15 cellular contexts compared by ENCODE assay signal in the genomic region with DNA sequence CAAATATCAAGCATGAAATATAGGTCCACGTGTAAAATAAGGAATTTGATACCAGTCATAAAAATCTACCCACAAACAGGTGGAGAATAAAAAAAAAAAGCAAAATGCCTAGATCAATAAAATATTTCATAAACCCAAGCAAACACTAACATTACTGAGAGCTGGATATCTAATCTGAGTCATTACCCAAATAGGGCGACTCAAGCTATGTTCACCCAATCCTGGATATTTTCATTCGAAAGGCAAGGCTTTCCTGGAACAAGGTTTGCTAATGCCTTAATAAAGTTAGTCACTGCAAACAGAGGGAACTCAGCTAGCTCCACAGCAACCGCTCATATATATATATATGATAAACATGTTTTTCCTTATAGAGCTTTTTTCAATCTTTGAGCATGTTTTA. TPM values are rescaled to one million over a fixed set of nuclear protein-coding genes. Genes with fewer than 3 reads are reported as not detected.
DNase-seq lines count a peak whose midpoint lies in the region; ATAC-seq, FAIRE-seq and TF ChIP-seq lines count a peak whose summit lies in the region.
"Had no signal": no experiment of that assay in that cellular context is flagged by ENCODE, and none has a peak within 500 bp of the region (broad histone marks: within the 10 kb centered on the region; RNA-seq: fewer than 3 reads in every experiment).

No MANE protein-coding gene starts in this region.

- H3K4me3 Mint-ChIP-seq in GM23338: no peak overlapping the region

- no peaks in the 10 kb centered on the region for H3K36me3 Mint-ChIP-seq in GM23338 (ENCODE audit: low read depth)

- TF ChIP-seq CTCF in GM23338 (conservative IDR thresholded peaks at IDR 0.05; ENCODE audit: low read depth in 2 of 2): no peak
- no peak for TF ChIP-seq CTCF in PC-3 (conservative IDR thresholded peaks at IDR 0.05; ENCODE audit: low read depth, low read length)
- TF ChIP-seq CTCF in epithelial cell of proximal tubule (conservative IDR thresholded peaks at IDR 0.05; ENCODE audit: low read depth, low read length): no peak
- no peak for TF ChIP-seq CTCF in pancreas (IDR thresholded peaks at IDR 0.05)

- no peaks in the 10 kb centered on the region for H3K27me3 ChIP-seq in GM23338 (ENCODE audit: insufficient read depth)
- H3K27me3 ChIP-seq in PC-3 (ENCODE audit: low read length): no peaks in the 10 kb centered on the region
- no peaks in the 10 kb centered on the region for H3K27me3 ChIP-seq in pancreas
- H3K27me3 ChIP-seq: ascending aorta, transverse colon had no signal

- H3K4me2 ChIP-seq in GM23338 (no peak overlapping the region), PC-3 (ENCODE audit: low read length) (peak overlapping the region; percentile 56)

- H3K27me3 Mint-ChIP-seq in GM23338 (ENCODE audit: insufficient read depth, low read depth, poor library complexity): peaks cover 6% of the 10 kb centered on the region

- ATAC-seq in GM23338 (no peak), PC-3 (peak; percentile 89), pancreas (peak; percentile 88 to 96 (median 95))

- no peaks in the 10 kb centered on the region; the same call in 1 of the 2 replicates for H3K4me1 ChIP-seq in GM23338 (ENCODE audit: insufficient read depth)
- peaks cover 33% of the 10 kb centered on the region for H3K4me1 ChIP-seq in PC-3 (ENCODE audit: insufficient read depth, low read length)
- H3K4me1 ChIP-seq in pancreas: peaks cover 0 to 13% (median 0%) of the 10 kb centered on the region in 3 donors
- H3K4me1 ChIP-seq: ascending aorta, transverse colon had no signal

- no peaks in the 10 kb centered on the region for H3K9me3 Mint-ChIP-seq in GM23338

- DNase-seq in GM23338 (ENCODE audit: low spot score): no peak
- DNase-seq in PC-3: peak; percentile 94
- DNase-seq in epithelial cell of proximal tubule (ENCODE audit: low read depth): peak; percentile 1
- peak in 2 of 6 donors; percentile 25 to 46 for DNase-seq in pancreas
- DNase-seq in NCI-H446 treated with DMSO at 0.1 percent for 48 hours (lab: John Stamatoyannopoulos, UW): no peak
- DNase-seq in Ammon's horn (ENCODE audit: low spot score): no peak
- DNase-seq in 8988T: no peak
- DNase-seq: activated CD4-positive, alpha-beta T cell treated with anti-CD3 and anti-CD28 coated beads for 4 hours; Kasumi-1; mesendoderm; NCI-H2029; occipital lobe; T-helper 1 cell; transverse colon had no signal

- CTCF ChIA-PET in PC-3 (lab: Charles Lee): interaction anchor here (0.6 to 1.1 kb wide), 5 partner anchors 9 to 39 kb away, joined by 3 to 8 read pairs (median 6); no protein-coding TSS in a partner anchor

- BruUV-seq in PC-3 (replicated peaks; lab: Mats Ljungman, UMichigan): no TSS peak

- 20 to 25% methylated on average over 4 of the region's 4 CpGs for WGBS in pancreas, 2 donors

- H3K36me3 ChIP-seq in GM23338 (ENCODE audit: insufficient read depth): no peaks in the 10 kb centered on the region
- no peaks in the 10 kb centered on the region for H3K36me3 ChIP-seq in PC-3 (ENCODE audit: low read depth, low read length)
- no peaks in the 10 kb centered on the region for H3K36me3 ChIP-seq in pancreas
- H3K36me3 ChIP-seq: ascending aorta, transverse colon had no signal

- POLR2A ChIA-PET in PC-3 (lab: Charles Lee; ENCODE audit: unreplicated experiment): interaction anchor here (0.5 to 1.3 kb wide), 7 partner anchors 21 to 1295 kb away, joined by 3 to 12 read pairs (median 9); a partner anchor contains a TSS

- H3K27ac ChIP-seq in GM23338 (ENCODE audit: low read depth) (no peak overlapping the region), PC-3 (ENCODE audit: low read length) (peak overlapping the region; percentile 80), pancreas (peak overlapping the region in 1 of 4 donors; percentile 50)
- H3K27ac ChIP-seq: ascending aorta, transverse colon had no signal

- H3K9ac ChIP-seq in PC-3 (ENCODE audit: low read length): peak overlapping the region; percentile 32; the same call in 1 of the 2 replicates

- H3K4me1 Mint-ChIP-seq in GM23338: peaks cover 14% of the 10 kb centered on the region

- H3K4me3 ChIP-seq in GM23338 (no peak overlapping the region), PC-3 (ENCODE audit: low read length) (no peak overlapping the region), epithelial cell of proximal tubule (ENCODE audit: low read depth, low read length) (no peak overlapping the region), pancreas (no peak overlapping the region)
- H3K4me3 ChIP-seq: ascending aorta, transverse colon had no signal

- no peak overlapping the region for H3K27ac Mint-ChIP-seq in GM23338

- H3K79me2 ChIP-seq in GM23338 (replicated peaks; ENCODE audit: insufficient read depth) (no peaks in the 10 kb centered on the region), PC-3 (ENCODE audit: low read length) (no peaks in the 10 kb centered on the region)

- H2AFZ ChIP-seq in GM23338 (0 out of 2 replicates have a peak overlapping the region, but pooled peaks have one; percentile 2), PC-3 (ENCODE audit: low read length) (no peak overlapping the region)

- H3K9me2 ChIP-seq in GM23338 (ENCODE audit: insufficient read depth) (no peaks in the 10 kb centered on the region), PC-3 (replicated peaks; ENCODE audit: low read length) (no peaks in the 10 kb centered on the region)

- intact Hi-C loops in PC-3 (cut with micrococcal nuclease) (loop anchor here (1.0 to 2.0 kb wide), 2 partner anchors 31 to 35 kb away; no protein-coding TSS in a partner anchor), pancreas (cut with DNase I) (no loop called here)

- H3F3A ChIP-seq in GM23338 (replicated peaks; ENCODE audit: low read depth): no peaks in the 10 kb centered on the region
- H3F3A ChIP-seq in PC-3 (ENCODE audit: low read length, unreplicated experiment): no peaks in the 10 kb centered on the region

- H3K9me3 ChIP-seq in PC-3 (ENCODE audit: low read length) (no peaks in the 10 kb centered on the region), pancreas (no peaks in the 10 kb centered on the region)
- H3K9me3 ChIP-seq: ascending aorta, transverse colon had no signal

- FAIRE-seq in pancreas (lab: Jason Lieb, UNC): no peak

- H4K20me1 ChIP-seq in GM23338 (replicated peaks; ENCODE audit: insufficient read depth) (no peaks in the 10 kb centered on the region), PC-3 (ENCODE audit: low read length) (no peaks in the 10 kb centered on the region)

TF ChIP-seq in GM23338, 12 proteins besides CTCF, POLR2A, EP300 and RAD21 (continues in another document):
- TF ChIP-seq STAT1 (IDR thresholded peaks at IDR 0.05; ENCODE audit: unreplicated experiment): no peak
- TF ChIP-seq POLR2AphosphoS5 (IDR thresholded peaks at IDR 0.05; ENCODE audit: low read depth): no peak
- TF ChIP-seq ZNF114 (CRISPR knock-in tag; IDR thresholded peaks at IDR 0.05): no peak
- no peak for TF ChIP-seq NANOG (IDR thresholded peaks at IDR 0.05; ENCODE audit: borderline replicate concordance)
- no peak for TF ChIP-seq CREB1 (CRISPR knock-in tag; IDR thresholded peaks at IDR 0.05; ENCODE audit: low read depth)
- TF ChIP-seq, protein P1, sequence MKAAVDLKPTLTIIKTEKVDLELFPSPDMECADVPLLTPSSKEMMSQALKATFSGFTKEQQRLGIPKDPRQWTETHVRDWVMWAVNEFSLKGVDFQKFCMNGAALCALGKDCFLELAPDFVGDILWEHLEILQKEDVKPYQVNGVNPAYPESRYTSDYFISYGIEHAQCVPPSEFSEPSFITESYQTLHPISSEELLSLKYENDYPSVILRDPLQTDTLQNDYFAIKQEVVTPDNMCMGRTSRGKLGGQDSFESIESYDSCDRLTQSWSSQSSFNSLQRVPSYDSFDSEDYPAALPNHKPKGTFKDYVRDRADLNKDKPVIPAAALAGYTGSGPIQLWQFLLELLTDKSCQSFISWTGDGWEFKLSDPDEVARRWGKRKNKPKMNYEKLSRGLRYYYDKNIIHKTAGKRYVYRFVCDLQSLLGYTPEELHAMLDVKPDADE (IDR thresholded peaks at IDR 0.05): no peak

RNA-seq across cellular contexts. Expression of a gene that starts 33.5 kb away (rescaled TPM):
- total RNA-seq in GM23338 (2014; rRNA removed; shearing (Covaris generic)): 115 and 140 TPM in 2 replicates
- polyA plus RNA-seq in GM23338 (2016; fragmentation: Nextera tagmentation; extraction: Ambion mirVana) (49.4 and 50.5 TPM in 2 replicates), pancreas (10 to 100 TPM; 22.7 to 57.6 TPM)
- total RNA-seq in PC-3 (2014; rRNA removed) (80.7 and 84.6 TPM in 2 replicates), epithelial cell of proximal tubule (96.1 and 114 TPM in 2 replicates), pancreas (10 to 100 TPM; 53.6 to 88.8 (median 67.5) TPM)

Comparison
In these comparisons a context has a peak if more than half of its experiments do, and no peak if none do; other contexts are left out.
1. DNase-seq: peak in PC-3 (single experiment) and epithelial cell of proximal tubule (single experiment); none in GM23338 (single experiment), NCI-H446 treated with DMSO at 0.1 percent for 48 hours (single experiment), Ammon's horn (single experiment) and 8988T (single experiment).